16 cellular contexts compared by ENCODE assay signal in genomic region chr18:7684357-7684756, GRCh38.
DNase-seq lines count a peak whose midpoint lies in the region; ATAC-seq and TF ChIP-seq lines count a peak whose summit lies in the region.
"Had no signal": no experiment of that assay in that cellular context is flagged by ENCODE, and none has a peak within 500 bp of the region (broad histone marks: within the 10 kb centered on the region; RNA-seq: fewer than 3 reads in every experiment).

No MANE protein-coding gene starts in this region.

- peak in 2 of 4 donors; percentile 28 to 56 for ATAC-seq in heart left ventricle
- ATAC-seq in left cardiac atrium = no peak
- no peak for ATAC-seq in GM21367 (IDR thresholded peaks at IDR 0.05; ENCODE audit: unreplicated experiment)
- ATAC-seq: HCT116 had no signal

- TF ChIP-seq CTCF in heart left ventricle (IDR thresholded peaks at IDR 0.05) (no peak), A673 (conservative IDR thresholded peaks at IDR 0.05; ENCODE audit: low read depth, low read length) (no peak)

- no peak overlapping the region for H2AFZ ChIP-seq in ACC112 (ENCODE audit: low read length, unreplicated experiment)

- CTCF ChIA-PET in A673 (lab: Charles Lee) = no interaction called here

- whole genome bisulfite sequencing in heart left ventricle, 4 donors = 49 to 68% (median 57%) methylated on average over 4 of the region's 4 CpGs

- peaks cover 0 to 88% (median 44%) of the 10 kb centered on the region in 12 donors for H3K4me1 ChIP-seq in heart left ventricle
- H3K4me1 ChIP-seq in ACC112 (ENCODE audit: control insufficient read depth, insufficient read depth, low read length, unreplicated experiment) = peaks cover 12% of the 10 kb centered on the region
- H3K4me1 ChIP-seq in SJCRH30 = 0 out of 2 replicates have a peak, but pooled peaks cover 4% of the 10 kb centered on the region
- H3K4me1 ChIP-seq in A673 (ENCODE audit: insufficient read depth, low read length, poor library complexity, severe bottlenecking) = no peaks in the 10 kb centered on the region

- intact Hi-C loops in heart left ventricle (cut with DNase I) (loop anchor here in 1 of 10 donors (5.0 kb wide), 1 partner anchor 77 kb away; no protein-coding TSS in a partner anchor), left cardiac atrium (cut with DNase I) (no loop called here), A673 (cut with micrococcal nuclease; ENCODE audit: unreplicated experiment) (no loop called here)

- peaks cover 12% of the 10 kb centered on the region for H3K79me2 ChIP-seq in ACC112 (ENCODE audit: control insufficient read depth, insufficient read depth, low read length, unreplicated experiment)

- POLR2A ChIA-PET in A673 (lab: Charles Lee; ENCODE audit: low non-redundant PET) = no interaction called here

- H3K27ac ChIP-seq in heart left ventricle (peak overlapping the region in 11 of 12 donors; percentile 12 to 69 (median 46)), ACC112 (ENCODE audit: low read depth, low read length) (peak overlapping the region; percentile 20; the same call in 1 of the 2 replicates), SJCRH30 (0 out of 2 replicates have a peak overlapping the region, but pooled peaks have one; percentile 16), epithelial cell of prostate (peak overlapping the region; percentile 38), A673 (ENCODE audit: low read depth, low read length, poor library complexity, severe bottlenecking) (no peak overlapping the region)
- H3K27ac ChIP-seq: C4-2B had no signal

- H3K4me3 ChIP-seq in heart left ventricle (no peak overlapping the region), ACC112 (ENCODE audit: low read depth, low read length) (no peak overlapping the region), SJCRH30 (no peak overlapping the region), A673 (ENCODE audit: low read depth, low read length, poor library complexity, severe bottlenecking) (no peak overlapping the region)

- DNase-seq in heart left ventricle = no peak
- DNase-seq in left cardiac atrium = no peak
- no peak for DNase-seq in SJCRH30
- no peak for DNase-seq in epithelial cell of prostate (ENCODE audit: low read depth, low spot score)
- DNase-seq in activated CD4-positive, alpha-beta T cell treated with anti-CD3 and anti-CD28 coated beads for 1 hour = no peak
- no peak for DNase-seq in A673 (ENCODE audit: low spot score)
- DNase-seq: AML-193; Caco-2; CD4-positive, alpha-beta T cell; GOT3; HFFc6; IMR-90 had no signal

- no TSS peak for BruUV-seq in A673 (replicated peaks; lab: Mats Ljungman, UMichigan)

- H3K9me3 ChIP-seq in heart left ventricle (no peaks in the 10 kb centered on the region), SJCRH30 (replicated peaks) (no peaks in the 10 kb centered on the region), A673 (ENCODE audit: low read depth, low read length, poor library complexity, severe bottlenecking) (peaks cover 14% of the 10 kb centered on the region)
- H3K9me3 ChIP-seq: Caco-2 had no signal

- H3K27me3 ChIP-seq in heart left ventricle (no peaks in the 10 kb centered on the region), ACC112 (ENCODE audit: insufficient read depth, low read length) (no peaks in the 10 kb centered on the region), SJCRH30 (no peaks in the 10 kb centered on the region), A673 (replicated peaks; ENCODE audit: insufficient read depth, low read depth, low read length, poor library complexity) (no peaks in the 10 kb centered on the region)

- TF ChIP-seq POLR2A in heart left ventricle (IDR thresholded peaks at IDR 0.05) = no peak

- H3K36me3 ChIP-seq in heart left ventricle (no peaks in the 10 kb centered on the region), ACC112 (ENCODE audit: insufficient read depth, low read length) (no peaks in the 10 kb centered on the region), SJCRH30 (no peaks in the 10 kb centered on the region), A673 (ENCODE audit: insufficient read depth, low read length, poor library complexity, severe bottlenecking) (no peaks in the 10 kb centered on the region)
